In the genomic region with DNA sequence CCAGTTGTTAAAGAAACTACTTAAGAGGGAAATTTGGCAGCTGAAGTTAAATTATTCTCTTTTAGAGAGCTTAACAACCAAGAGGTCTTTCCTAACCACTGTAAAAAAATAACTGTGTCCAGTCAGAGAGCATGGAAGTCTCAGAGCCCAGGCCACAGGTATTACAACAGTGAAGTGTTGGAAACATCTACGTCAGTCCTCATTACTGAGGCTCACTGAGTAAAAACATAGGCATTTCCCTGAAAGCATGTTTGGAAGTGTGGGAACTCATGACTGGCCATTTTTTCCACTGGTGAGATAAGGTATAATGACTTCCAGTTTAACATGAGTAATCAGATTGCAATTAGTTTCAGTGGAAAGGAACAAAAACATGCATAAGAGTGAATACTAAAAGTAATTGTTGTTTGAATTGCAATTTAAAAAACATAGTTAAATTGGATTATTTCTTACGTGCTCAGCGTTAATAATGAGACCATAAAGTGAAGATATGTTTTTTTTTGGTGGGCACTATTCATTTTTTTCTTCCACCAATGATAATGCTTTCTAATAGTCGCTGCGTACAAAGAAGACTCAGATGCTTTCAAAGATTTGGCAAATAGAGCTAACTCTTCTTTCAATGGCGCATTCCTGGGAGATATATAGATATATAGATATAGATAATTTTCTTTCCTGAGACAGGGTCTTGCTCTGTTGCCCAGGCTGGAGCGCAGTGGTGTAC, we compare ENCODE assay signal across 10 cellular contexts.
DNase-seq lines count a peak whose midpoint lies in the region; ATAC-seq and TF ChIP-seq lines count a peak whose summit lies in the region.
"Had no signal": no experiment of that assay in that cellular context is flagged by ENCODE, and none has a peak within 500 bp of the region (broad histone marks: within the 10 kb centered on the region; RNA-seq: fewer than 3 reads in every experiment).

No MANE protein-coding gene starts in this region.

- H3K4me3 ChIP-seq in gastrocnemius medialis: no peak overlapping the region
- H3K4me3 ChIP-seq: skin epidermis had no signal

- H3K4me1 ChIP-seq in gastrocnemius medialis: no peaks in the 10 kb centered on the region

- peak; percentile 74 to 95 for ATAC-seq in gastrocnemius medialis
- no peak for ATAC-seq in HG02642 (IDR thresholded peaks at IDR 0.05; ENCODE audit: poor library complexity, unreplicated experiment)

- peak overlapping the region in 3 of 4 donors; percentile 40 to 53 (median 44) for H3K27ac ChIP-seq in gastrocnemius medialis

- intact Hi-C loops in gastrocnemius medialis (cut with DNase I; ENCODE audit: low total_unique reads): no loop called here

- H3K36me3 ChIP-seq in gastrocnemius medialis: no peaks in the 10 kb centered on the region

- in situ Hi-C loops in gastrocnemius medialis (cut with MboI; ENCODE audit: low sequenced_read_pairs in 4 of 4): no loop called here

- H3K27me3 ChIP-seq in gastrocnemius medialis: no peaks in the 10 kb centered on the region

- DNase-seq in GM04503 (ENCODE audit: low read depth) (peak; percentile 100), T1000 (lab: John Stamatoyannopoulos, UW) (peak; percentile 68), glomerular visceral epithelial cell (ENCODE audit: extremely low spot score) (peak; percentile 88), gastrocnemius medialis (peak; percentile 19 to 39), hippocampal formation (lab: John Stamatoyannopoulos, UW) (no peak), NAMALWA (ENCODE audit: low spot score) (no peak), NCI-H1105 (lab: John Stamatoyannopoulos, UW) (no peak)
- DNase-seq: activated CD4-positive, alpha-beta memory T cell treated with anti-CD3 and anti-CD28 coated beads, Interleukin-2, amount 10 ng/mL, durations not matched to agents 7 days and 5 days had no signal

- no peak for TF ChIP-seq CTCF in gastrocnemius medialis (IDR thresholded peaks at IDR 0.05 in 4 of 5, conservative IDR thresholded peaks at IDR 0.05 in 1 of 5)

- TF ChIP-seq POLR2A in gastrocnemius medialis (IDR thresholded peaks at IDR 0.05): no peak

- H3K9me3 ChIP-seq in gastrocnemius medialis: no peaks in the 10 kb centered on the region

Comparison
In these comparisons a context has a peak if more than half of its experiments do, and no peak if none do; other contexts are left out.
1. DNase-seq: peak in GM04503 (single experiment), T1000 (single experiment), glomerular visceral epithelial cell (single experiment) and gastrocnemius medialis (2 of 2); none in hippocampal formation (0 of 2), NAMALWA (single experiment) and NCI-H1105 (single experiment).